14 cellular contexts compared by ENCODE assay signal in the genomic region with DNA sequence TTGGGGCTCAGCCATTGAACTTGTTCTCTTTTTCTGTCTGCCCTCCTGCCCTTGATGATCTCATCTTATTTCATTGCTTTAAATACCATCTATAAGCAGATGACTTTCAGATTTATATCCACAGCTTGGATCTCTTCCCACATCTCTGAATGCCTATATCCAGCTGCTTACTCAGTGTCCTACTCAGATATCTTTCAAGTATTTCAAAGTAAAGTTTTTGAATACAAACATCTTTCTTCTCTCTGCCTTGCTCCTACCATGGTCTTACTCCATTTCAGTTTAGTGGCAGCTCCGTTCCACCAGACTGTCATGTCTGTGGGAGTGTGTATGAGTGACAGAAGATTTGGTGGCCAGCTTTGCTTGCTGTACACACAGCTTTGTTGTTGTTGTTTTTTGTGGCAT. TPM values are rescaled to one million over a fixed set of nuclear protein-coding genes. Genes with fewer than 3 reads are reported as not detected.
DNase-seq lines count a peak whose midpoint lies in the region; ATAC-seq and TF ChIP-seq lines count a peak whose summit lies in the region.
"Had no signal": no experiment of that assay in that cellular context is flagged by ENCODE, and none has a peak within 500 bp of the region (broad histone marks: within the 10 kb centered on the region; RNA-seq: fewer than 3 reads in every experiment).

No MANE protein-coding gene starts in this region.

- POLR2A ChIA-PET in PC-3 (lab: Charles Lee; ENCODE audit: unreplicated experiment), result interaction anchor here (0.6 kb wide), 1 partner anchor 246 kb away, joined by 3 read pairs; no protein-coding TSS in a partner anchor

- no peaks in the 10 kb centered on the region for H3K9me3 Mint-ChIP-seq in osteocyte (ENCODE audit: unreplicated experiment)
- H3K9me3 Mint-ChIP-seq: activated B cell treated with CpG ODN at 0.5 μM for 24 hours; activated T-cell treated with anti-CD3 and anti-CD28 coated beads, Interleukin-2, amount 50 U/mL, for 24 hours had no signal

- H4K20me1 ChIP-seq in PC-3 (ENCODE audit: low read length), result no peaks in the 10 kb centered on the region

- peaks cover 20% of the 10 kb centered on the region for H3K4me1 ChIP-seq in PC-3 (ENCODE audit: insufficient read depth, low read length)

- ATAC-seq in PC-3 (peak; percentile 61), HG02884 (IDR thresholded peaks at IDR 0.05; ENCODE audit: unreplicated experiment) (no peak), GM19455 (IDR thresholded peaks at IDR 0.05; ENCODE audit: unreplicated experiment) (no peak)
- ATAC-seq: heart right ventricle, Right ventricle myocardium inferior had no signal

- BruUV-seq in PC-3 (replicated peaks; lab: Mats Ljungman, UMichigan), result no TSS peak

- H3K4me3 Mint-ChIP-seq in osteocyte (ENCODE audit: unreplicated experiment), result no peak overlapping the region
- H3K4me3 Mint-ChIP-seq: activated B cell treated with CpG ODN at 0.5 μM for 24 hours; activated T-cell treated with anti-CD3 and anti-CD28 coated beads, Interleukin-2, amount 50 U/mL, for 24 hours had no signal

- DNase-seq in Caki2 (ENCODE audit: low read depth) (peak; percentile 14), PC-3 (peak; percentile 43), fibroblast of gingiva (ENCODE audit: low read depth) (peak; percentile 47), osteocyte (ENCODE audit: extremely low spot score, unreplicated experiment) (no peak), HuH-7.5 (ENCODE audit: low spot score) (no peak), DMS53 treated with DMSO at 0.1 percent for 48 hours (lab: John Stamatoyannopoulos, UW; ENCODE audit: unreplicated experiment) (no peak)
- DNase-seq: activated B cell treated with CpG ODN at 0.5 μM for 24 hours; activated T-cell treated with anti-CD3 and anti-CD28 coated beads, Interleukin-2, amount 50 U/mL, for 24 hours; cerebellar nuclear complex; heart right ventricle had no signal

- no peaks in the 10 kb centered on the region for H3F3A ChIP-seq in PC-3 (ENCODE audit: low read length, unreplicated experiment)

- no peaks in the 10 kb centered on the region for H3K27me3 Mint-ChIP-seq in osteocyte (ENCODE audit: unreplicated experiment)
- H3K27me3 Mint-ChIP-seq: activated B cell treated with CpG ODN at 0.5 μM for 24 hours; activated T-cell treated with anti-CD3 and anti-CD28 coated beads, Interleukin-2, amount 50 U/mL, for 24 hours had no signal

- intact Hi-C loops in PC-3 (cut with micrococcal nuclease), result no loop called here

- H3K79me2 ChIP-seq in PC-3 (ENCODE audit: low read length), result peaks cover 79% of the 10 kb centered on the region

- H3K9ac ChIP-seq in PC-3 (ENCODE audit: low read length), result no peak overlapping the region

- in situ Hi-C loops in Caki2 (cut with HindIII; ENCODE audit: low pct_unique_long_range_greater_than_20kb, low sequenced_read_pairs), result no loop called here

- H3K27me3 ChIP-seq in PC-3 (ENCODE audit: low read length), result no peaks in the 10 kb centered on the region
- H3K27me3 ChIP-seq: heart right ventricle had no signal

- peak overlapping the region; percentile 75 for H3K27ac Mint-ChIP-seq in osteocyte (ENCODE audit: unreplicated experiment)
- H3K27ac Mint-ChIP-seq: activated B cell treated with CpG ODN at 0.5 μM for 24 hours; activated T-cell treated with anti-CD3 and anti-CD28 coated beads, Interleukin-2, amount 50 U/mL, for 24 hours had no signal

- no peaks in the 10 kb centered on the region for H3K9me3 ChIP-seq in PC-3 (ENCODE audit: low read length)
- H3K9me3 ChIP-seq: heart right ventricle had no signal

- CTCF ChIA-PET in PC-3 (lab: Charles Lee), result interaction anchor here (0.6 kb wide), 1 partner anchor 43 kb away, joined by 4 read pairs; no protein-coding TSS in a partner anchor

- H3K9me2 ChIP-seq in PC-3 (replicated peaks; ENCODE audit: low read length), result no peaks in the 10 kb centered on the region

- no peak overlapping the region for H2AFZ ChIP-seq in PC-3 (ENCODE audit: low read length)

- H3K4me1 Mint-ChIP-seq in osteocyte (ENCODE audit: unreplicated experiment), result peaks cover 51% of the 10 kb centered on the region

- H3K4me2 ChIP-seq in PC-3 (ENCODE audit: low read length), result no peak overlapping the region; the same call in 1 of the 2 replicates

- no peaks in the 10 kb centered on the region for H3K36me3 ChIP-seq in PC-3 (ENCODE audit: low read depth, low read length)

- TF ChIP-seq CTCF in PC-3 (conservative IDR thresholded peaks at IDR 0.05; ENCODE audit: low read depth, low read length) (no peak), osteocyte (IDR thresholded peaks at IDR 0.05) (no peak)

- no peak overlapping the region for H3K4me3 ChIP-seq in PC-3 (ENCODE audit: low read length)
- H3K4me3 ChIP-seq: heart right ventricle, skin epidermis had no signal

- H3K27ac ChIP-seq in PC-3 (ENCODE audit: low read length), result no peak overlapping the region
- H3K27ac ChIP-seq: heart right ventricle, skin epidermis had no signal

- peaks cover 5% of the 10 kb centered on the region for H3K36me3 Mint-ChIP-seq in osteocyte (ENCODE audit: unreplicated experiment)

RNA-seq across cellular contexts. Expression of a gene that starts 59.7 kb away (rescaled TPM):
- total RNA-seq in Caki2 (2014; rRNA removed; shearing (Covaris generic); ENCODE audit: low replicate concordance), result 13.4 and 24.2 TPM in 2 replicates
- total RNA-seq in PC-3 (2014; rRNA removed) (38.9 and 40.6 TPM in 2 replicates), osteocyte (78.1 and 83.7 TPM in 2 replicates)

Comparison
In these comparisons a context has a peak if more than half of its experiments do, and no peak if none do; other contexts are left out.
1. DNase-seq: peak in Caki2 (single experiment), PC-3 (single experiment) and fibroblast of gingiva (single experiment); none in osteocyte (single experiment), HuH-7.5 (single experiment) and DMS53 treated with DMSO at 0.1 percent for 48 hours (single experiment).